In the genomic region with DNA sequence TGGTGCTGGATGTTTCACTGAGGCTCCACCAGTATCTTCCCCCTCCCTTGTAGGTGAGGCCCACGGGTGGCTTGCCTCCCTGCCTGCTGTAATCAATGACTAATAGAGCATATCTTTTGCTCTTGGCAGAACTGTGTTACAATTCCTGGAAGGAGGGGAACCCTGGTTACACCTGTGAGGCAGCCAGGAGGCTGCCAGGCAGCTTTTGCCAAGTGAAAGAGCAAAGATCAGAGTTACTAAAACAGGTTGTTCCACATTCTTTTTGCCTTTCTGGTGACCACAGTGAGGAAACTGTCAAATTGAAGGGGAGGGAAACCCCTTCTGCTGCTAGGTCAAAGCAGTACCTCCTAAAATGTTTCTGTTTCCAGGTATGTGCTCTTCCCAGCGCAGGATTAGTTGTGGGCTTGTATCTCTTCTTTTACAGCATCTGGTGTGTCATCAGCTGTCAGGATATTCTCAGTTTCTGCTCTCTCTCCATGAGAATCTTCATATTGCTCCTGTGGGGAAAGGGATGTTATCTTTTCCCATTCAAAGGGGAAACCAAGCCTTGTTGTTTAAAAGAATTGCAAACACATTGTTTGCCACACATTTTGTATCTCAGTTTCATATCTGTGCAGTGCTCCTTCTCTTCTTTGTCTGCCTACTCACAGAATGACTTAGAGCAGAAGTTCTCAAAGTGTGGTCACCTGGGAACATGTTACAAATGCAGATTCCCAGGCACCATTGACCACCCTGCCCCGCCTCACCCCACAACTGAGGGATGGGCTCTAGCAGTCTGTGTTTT, we compare ENCODE assay signal across 8 cellular contexts.
A peak's percentile ranks its signal among the peaks of the same experiment; 100 is the strongest.
DNase-seq lines count a peak whose midpoint lies in the region; ATAC-seq and TF ChIP-seq lines count a peak whose summit lies in the region.

No MANE protein-coding gene starts in this region.

- no peaks in the 10 kb centered on the region for H3K27me3 ChIP-seq in colonic mucosa
- no peaks in the 10 kb centered on the region for H3K27me3 ChIP-seq in stomach
- H3K27me3 ChIP-seq in osteoblast (ENCODE audit: insufficient read depth, low read length), result peaks cover 31% of the 10 kb centered on the region

- no TSS peak for BruUV-seq in OCI-LY7 (replicated peaks; lab: Mats Ljungman, UMichigan)

- no peak for DNase-seq in activated T-cell treated with anti-CD3 and anti-CD28 coated beads, Interleukin-2, amount 50 U/mL, for 4 hours
- DNase-seq in activated T-cell treated with anti-CD3 and anti-CD28 coated beads, Interleukin-2, amount 50 U/mL, for 1 hour, result no peak
- DNase-seq in colonic mucosa (peak; percentile 66), stomach (peak; percentile 87), osteoblast (ENCODE audit: insufficient read length, low spot score, missing footprints) (no peak), OCI-LY7 (ENCODE audit: low spot score) (no peak), NCI-H2171 (lab: John Stamatoyannopoulos, UW) (no peak)

- POLR2A ChIA-PET in OCI-LY7 (lab: Charles Lee), result no interaction called here

- H3K9ac ChIP-seq in colonic mucosa (ENCODE audit: low read depth in 2 of 2, low read length in 2 of 2), result peak overlapping the region in 1 of 2 donors; percentile 6

- TF ChIP-seq EP300 in stomach (IDR thresholded peaks at IDR 0.05), result no peak

- H3K4me3 ChIP-seq in colonic mucosa (no peak overlapping the region), stomach (no peak overlapping the region), osteoblast (ENCODE audit: insufficient read depth, low read length) (no peak overlapping the region), OCI-LY7 (ENCODE audit: low read depth, low read length, poor library complexity, severe bottlenecking) (no peak overlapping the region)

- H2AFZ ChIP-seq in osteoblast (ENCODE audit: low read length), result no peak overlapping the region
- H2AFZ ChIP-seq in OCI-LY7 (ENCODE audit: low read length), result no peak overlapping the region

- H3K9me2 ChIP-seq in OCI-LY7 (ENCODE audit: insufficient read depth, low read length), result no peaks in the 10 kb centered on the region

- no peaks in the 10 kb centered on the region for H3K9me3 Mint-ChIP-seq in activated T-cell treated with anti-CD3 and anti-CD28 coated beads, Interleukin-2, amount 50 U/mL, for 4 hours

- no peak overlapping the region for H3K27ac ChIP-seq in colonic mucosa
- H3K27ac ChIP-seq in stomach, result peak overlapping the region; percentile 69 to 90 (median 80)
- H3K27ac ChIP-seq in osteoblast (ENCODE audit: low read depth, low read length), result no peak overlapping the region
- no peak overlapping the region for H3K27ac ChIP-seq in OCI-LY7 (ENCODE audit: low read depth, low read length, poor library complexity, severe bottlenecking)

- H3K4me1 ChIP-seq in colonic mucosa (no peaks in the 10 kb centered on the region), stomach (peaks cover 26 to 82% (median 61%) of the 10 kb centered on the region in 4 donors), osteoblast (ENCODE audit: insufficient read depth, low read length) (no peaks in the 10 kb centered on the region), OCI-LY7 (ENCODE audit: insufficient read depth, low read length, poor library complexity, severe bottlenecking) (no peaks in the 10 kb centered on the region)

- H3K4me1 Mint-ChIP-seq in activated T-cell treated with anti-CD3 and anti-CD28 coated beads, Interleukin-2, amount 50 U/mL, for 4 hours (ENCODE audit: low read depth), result peaks cover 4% of the 10 kb centered on the region

- no peaks in the 10 kb centered on the region for H3K36me3 Mint-ChIP-seq in activated T-cell treated with anti-CD3 and anti-CD28 coated beads, Interleukin-2, amount 50 U/mL, for 4 hours (ENCODE audit: insufficient read depth)

- H4K20me1 ChIP-seq in osteoblast (ENCODE audit: insufficient read depth, low read length) (no peaks in the 10 kb centered on the region), OCI-LY7 (ENCODE audit: insufficient read depth, low read length) (no peaks in the 10 kb centered on the region)

- TF ChIP-seq CTCF in colonic mucosa (IDR thresholded peaks at IDR 0.05) (no peak), stomach (IDR thresholded peaks at IDR 0.05) (no peak), osteoblast (IDR thresholded peaks at IDR 0.05; ENCODE audit: extremely low read depth, low read depth, low read length) (no peak), OCI-LY7 (conservative IDR thresholded peaks at IDR 0.05; ENCODE audit: low read length) (no peak)

- 31 to 62% (median 39%) methylated on average over 3 of the region's 3 CpGs for WGBS in stomach, 5 donors

- intact Hi-C loops in colonic mucosa (cut with DNase I) (no loop called here), stomach (cut with DNase I; ENCODE audit: low total_unique reads) (no loop called here), OCI-LY7 (cut with micrococcal nuclease; ENCODE audit: unreplicated experiment) (no loop called here)

- ATAC-seq in activated T-cell treated with anti-CD3 and anti-CD28 coated beads, Interleukin-2, amount 50 U/mL, for 4 hours, result peak; percentile 63 to 68
- peak; percentile 72 for ATAC-seq in HG03159 (IDR thresholded peaks at IDR 0.05; ENCODE audit: unreplicated experiment)

- H3K27me3 Mint-ChIP-seq in activated T-cell treated with anti-CD3 and anti-CD28 coated beads, Interleukin-2, amount 50 U/mL, for 4 hours (ENCODE audit: low read depth), result peaks cover 24% of the 10 kb centered on the region

- H3K4me2 ChIP-seq in osteoblast (ENCODE audit: insufficient read depth, low read length) (no peak overlapping the region), OCI-LY7 (ENCODE audit: low read length) (no peak overlapping the region)

- no peaks in the 10 kb centered on the region for H3K9me3 ChIP-seq in colonic mucosa
- no peaks in the 10 kb centered on the region for H3K9me3 ChIP-seq in stomach
- H3K9me3 ChIP-seq in osteoblast (ENCODE audit: low read depth, low read length), result no peaks in the 10 kb centered on the region
- H3K9me3 ChIP-seq in OCI-LY7 (ENCODE audit: low read length), result no peaks in the 10 kb centered on the region

- no peak for TF ChIP-seq POLR2A in stomach (IDR thresholded peaks at IDR 0.05)

- CTCF ChIA-PET in OCI-LY7 (lab: Charles Lee; ENCODE audit: unreplicated experiment), result no interaction called here

- no peak overlapping the region for H3K4me3 Mint-ChIP-seq in activated T-cell treated with anti-CD3 and anti-CD28 coated beads, Interleukin-2, amount 50 U/mL, for 4 hours

- no peaks in the 10 kb centered on the region for H3K79me2 ChIP-seq in osteoblast (ENCODE audit: insufficient read depth, low read length)
- no peaks in the 10 kb centered on the region for H3K79me2 ChIP-seq in OCI-LY7 (ENCODE audit: insufficient read depth, low read depth, low read length)

- H3K36me3 ChIP-seq in colonic mucosa (no peaks in the 10 kb centered on the region), stomach (no peaks in the 10 kb centered on the region), osteoblast (ENCODE audit: insufficient read depth, low read length) (no peaks in the 10 kb centered on the region), OCI-LY7 (ENCODE audit: insufficient read depth, low read length) (no peaks in the 10 kb centered on the region)

Comparison
In these comparisons a context has a peak if more than half of its experiments do, and no peak if none do; other contexts are left out.
1. DNase-seq: peak in colonic mucosa (single experiment) and stomach (single experiment); none in activated T-cell treated with anti-CD3 and anti-CD28 coated beads, Interleukin-2, amount 50 U/mL, for 4 hours (single experiment), activated T-cell treated with anti-CD3 and anti-CD28 coated beads, Interleukin-2, amount 50 U/mL, for 1 hour (single experiment), osteoblast (single experiment), OCI-LY7 (single experiment) and NCI-H2171 (single experiment).
2. H3K27ac ChIP-seq: peak in stomach (5 of 5); none in colonic mucosa (single experiment), osteoblast (single experiment) and OCI-LY7 (single experiment).